ENCODE assay signal across 8 cellular contexts in genomic region chr10:103367782-103368518, GRCh38. TPM values are rescaled to one million over a fixed set of nuclear protein-coding genes. Genes with fewer than 3 reads are reported as not detected.
DNase-seq lines count a peak whose midpoint lies in the region; ATAC-seq, FAIRE-seq and TF ChIP-seq lines count a peak whose summit lies in the region.

TSS of gene TAF5 (plus strand) at chr10:103367976. CDS start at chr10:103367990, 14 bp downstream.

- peaks cover 18% of the 10 kb centered on the region for H3K4me1 Mint-ChIP-seq in activated naive CD4-positive, alpha-beta T cell treated with anti-CD3 and anti-CD28 coated beads for 36 hours (ENCODE audit: low read depth)

- no peaks in the 10 kb centered on the region for H3K36me3 Mint-ChIP-seq in activated naive CD4-positive, alpha-beta T cell treated with anti-CD3 and anti-CD28 coated beads for 36 hours (ENCODE audit: low read depth)

- H3K27me3 Mint-ChIP-seq in activated naive CD4-positive, alpha-beta T cell treated with anti-CD3 and anti-CD28 coated beads for 36 hours (ENCODE audit: low read depth) = no peaks in the 10 kb centered on the region

- H3K9me3 ChIP-seq in neuronal stem cell (replicated peaks in 1 of 2; ENCODE audit: control insufficient read depth in 2 of 2, insufficient read depth in 1 of 2, low read depth in 1 of 2, low read length in 2 of 2) (no peaks in the 10 kb centered on the region), subcutaneous abdominal adipose tissue (ENCODE audit: control insufficient read depth in 5 of 5, low read length in 5 of 5) (no peaks in the 10 kb centered on the region)

- ATAC-seq in HG02571 (IDR thresholded peaks at IDR 0.05; ENCODE audit: unreplicated experiment) = peak; percentile 52

- no CpG with 5 or more reads among the region's 81 CpGs for WGBS in neuronal stem cell (ENCODE audit: extremely low coverage in 2 of 2, insufficient read length in 2 of 2, insufficient replicate concordance in 1 of 2), 2 donors

- no peak within 1 kb of the TSS for H2BK120ac ChIP-seq in neuronal stem cell (ENCODE audit: low read depth, low read length)

- intact Hi-C loops in activated naive CD4-positive, alpha-beta T cell treated with anti-CD3 and anti-CD28 coated beads for 36 hours (cut with micrococcal nuclease) = loop anchor here (1.0 to 10.0 kb wide), 11 partner anchors 17 to 1251 kb away; partner anchors contain the start of genes ACTR1A, ARL3, ATP5MK and BORCS7

- no peaks in the 10 kb centered on the region for H3K4me1 ChIP-seq in neuronal stem cell (ENCODE audit: control insufficient read depth in 2 of 2, insufficient read depth in 1 of 2, low read depth in 1 of 2, low read length in 2 of 2)
- peaks cover 0 to 17% (median 11%) of the 10 kb centered on the region in 5 donors for H3K4me1 ChIP-seq in subcutaneous abdominal adipose tissue (ENCODE audit: control insufficient read depth in 5 of 5, insufficient read depth in 5 of 5, low read length in 5 of 5)

- H2BK5ac ChIP-seq in neuronal stem cell (ENCODE audit: low read length) = peak within 1 kb of the TSS; percentile 87

- H2AK5ac ChIP-seq in neuronal stem cell (ENCODE audit: low read depth, low read length) = no peak within 1 kb of the TSS

- TF ChIP-seq POLR2A in NB4 (IDR thresholded peaks at IDR 0.05; ENCODE audit: extremely low read depth, insufficient read length) = peak; percentile 95

- peak within 1 kb of the TSS; percentile 99 for H3K9ac ChIP-seq in neuronal stem cell (ENCODE audit: low read depth, low read length, poor library complexity)
- peak within 1 kb of the TSS in 4 of 5 donors; percentile 71 to 83 (median 76) for H3K9ac ChIP-seq in subcutaneous abdominal adipose tissue (ENCODE audit: low read length in 5 of 5)

- no peak within 1 kb of the TSS for H3K4ac ChIP-seq in neuronal stem cell (ENCODE audit: low read length)

- no peaks in the 10 kb centered on the region for H3K9me3 Mint-ChIP-seq in activated naive CD4-positive, alpha-beta T cell treated with anti-CD3 and anti-CD28 coated beads for 36 hours

- peaks cover 4% of the 10 kb centered on the region for H3K79me1 ChIP-seq in neuronal stem cell (ENCODE audit: low read depth, low read length)

- H3K27ac ChIP-seq in neuronal stem cell (replicated peaks; ENCODE audit: low read length) (peak within 1 kb of the TSS; percentile 59), subcutaneous abdominal adipose tissue (ENCODE audit: low read depth, low read length) (peak within 1 kb of the TSS; percentile 80)

- no peak within 1 kb of the TSS for H2BK12ac ChIP-seq in neuronal stem cell (ENCODE audit: low read length)

- peak within 1 kb of the TSS; percentile 66 for H3K4me2 ChIP-seq in neuronal stem cell (ENCODE audit: insufficient read depth, low read length, poor library complexity, severe bottlenecking)

- peak within 1 kb of the TSS; percentile 85 for H3K4me3 Mint-ChIP-seq in activated naive CD4-positive, alpha-beta T cell treated with anti-CD3 and anti-CD28 coated beads for 36 hours

- CTCF ChIA-PET in activated naive CD4-positive, alpha-beta T cell treated with anti-CD3 and anti-CD28 coated beads for 36 hours (lab: Charles Lee) = interaction anchor here (0.6 kb wide), 1 partner anchor 81 kb away, joined by 4 read pairs; no protein-coding TSS in a partner anchor

- peak within 1 kb of the TSS; percentile 78 for H3K4me3 ChIP-seq in GM06990 (replicated peaks; ENCODE audit: low read depth, low read length)
- peak within 1 kb of the TSS; percentile 72 for H3K4me3 ChIP-seq in NB4 (ENCODE audit: low read depth, low read length)
- H3K4me3 ChIP-seq in neuronal stem cell (ENCODE audit: low read length in 2 of 2) = peak within 1 kb of the TSS; percentile 80 to 98
- H3K4me3 ChIP-seq in subcutaneous abdominal adipose tissue (ENCODE audit: low read depth in 1 of 5, low read length in 5 of 5) = peak within 1 kb of the TSS; percentile 83 to 97 (median 88)

- no peak within 1 kb of the TSS for H2BK15ac ChIP-seq in neuronal stem cell (ENCODE audit: low read length)

- peak within 1 kb of the TSS; percentile 98 for H3K18ac ChIP-seq in neuronal stem cell (ENCODE audit: low read length)

- peak within 1 kb of the TSS; percentile 56 for H3K14ac ChIP-seq in neuronal stem cell (ENCODE audit: low read length)

- H4K91ac ChIP-seq in neuronal stem cell (ENCODE audit: low read depth, low read length, poor library complexity) = no peak within 1 kb of the TSS

- peak within 1 kb of the TSS; percentile 99 for H3K23ac ChIP-seq in neuronal stem cell (ENCODE audit: low read depth, low read length, poor library complexity)

- peak within 1 kb of the TSS; percentile 87 for H3K27ac Mint-ChIP-seq in activated naive CD4-positive, alpha-beta T cell treated with anti-CD3 and anti-CD28 coated beads for 36 hours

- DNase-seq in GM06990 (ENCODE audit: extremely low read depth, insufficient read length) (peak; percentile 93), NB4 (ENCODE audit: low read depth) (peak; percentile 98), SK-N-DZ (ENCODE audit: low spot score) (peak; percentile 96), frontal cortex (ENCODE audit: low spot score in 2 of 2) (peak; percentile 90 to 93), neuronal stem cell (ENCODE audit: low spot score) (peak; percentile 88)
- DNase-seq in activated naive CD4-positive, alpha-beta T cell treated with anti-CD3 and anti-CD28 coated beads for 36 hours = peak; percentile 95

- TF ChIP-seq CTCF in GM06990 (IDR thresholded peaks at IDR 0.05; ENCODE audit: insufficient read depth, low read length, poor library complexity, severe bottlenecking) (no peak), NB4 (IDR thresholded peaks at IDR 0.05; ENCODE audit: low read depth, low read length) (no peak)

- H3K27me3 ChIP-seq in GM06990 (replicated peaks; ENCODE audit: control insufficient read depth, insufficient read depth, low read length) (no peaks in the 10 kb centered on the region), neuronal stem cell (ENCODE audit: control insufficient read depth in 3 of 3, insufficient read depth in 3 of 3, low read depth in 1 of 3, low read length in 3 of 3) (no peaks in the 10 kb centered on the region), subcutaneous abdominal adipose tissue (ENCODE audit: control insufficient read depth in 5 of 5, insufficient read depth in 4 of 5, low read length in 5 of 5) (no peaks in the 10 kb centered on the region)

- no peak within 1 kb of the TSS for H4K8ac ChIP-seq in neuronal stem cell (ENCODE audit: low read depth, low read length)

- no peak for FAIRE-seq in frontal cortex (lab: Jason Lieb, UNC)

- H3K36me3 ChIP-seq in GM06990 (ENCODE audit: control insufficient read depth, insufficient read depth, low read length) (no peaks in the 10 kb centered on the region), neuronal stem cell (replicated peaks in 1 of 2; ENCODE audit: control insufficient read depth in 2 of 2, insufficient read depth in 2 of 2, low read length in 2 of 2) (peaks cover 0 to 8% of the 10 kb centered on the region in 2 donors), subcutaneous abdominal adipose tissue (ENCODE audit: control insufficient read depth in 5 of 5, insufficient read depth in 5 of 5, low read length in 5 of 5) (no peaks in the 10 kb centered on the region)

- peak within 1 kb of the TSS; percentile 92 for H2AFZ ChIP-seq in neuronal stem cell (ENCODE audit: low read length)

RNA-seq across cellular contexts. Expression of gene TAF5, which starts in this region (rescaled TPM):
- polyA plus RNA-seq in SK-N-DZ (2014; cell fraction: cytosol; rRNA removed) = 22.3 and 23.1 TPM in 2 replicates
- polyA plus RNA-seq in SK-N-DZ (2014; cell fraction: nucleus; rRNA removed) = 16.3 and 20.6 TPM in 2 replicates
- 10 to 100 TPM; 16.3 TPM for total RNA-seq in activated naive CD4-positive, alpha-beta T cell treated with anti-CD3 and anti-CD28 coated beads for 36 hours
- total RNA-seq in frontal cortex = 14.3 TPM
- polyA plus RNA-seq in neuronal stem cell (2013, experiment 1 of 2) = 11.4 TPM
- polyA plus RNA-seq in neuronal stem cell (2013, experiment 2 of 2) = 12.0 TPM

Comparison
In these comparisons a context has a peak if more than half of its experiments do, and no peak if none do; other contexts are left out.
1. Peak in every context shown above with its lines: DNase-seq, ATAC-seq, H3K4me3 ChIP-seq and H3K27ac ChIP-seq.